9 cellular contexts compared by ENCODE assay signal in genomic region chr1:179121159-179121938, GRCh38. TPM values are rescaled to one million over a fixed set of nuclear protein-coding genes. Genes with fewer than 3 reads are reported as not detected.
A peak's percentile ranks its signal among the peaks of the same experiment; 100 is the strongest.
DNase-seq lines count a peak whose midpoint lies in the region; ATAC-seq, FAIRE-seq and TF ChIP-seq lines count a peak whose summit lies in the region.
"Had no signal": no experiment of that assay in that cellular context is flagged by ENCODE, and none has a peak within 500 bp of the region (broad histone marks: within the 10 kb centered on the region; RNA-seq: fewer than 3 reads in every experiment).

No MANE protein-coding gene starts in this region.

- peaks cover 13% of the 10 kb centered on the region for H3K36me3 ChIP-seq in CD4-positive, alpha-beta memory T cell (ENCODE audit: insufficient read depth, low read length)

- H3K4me3 Mint-ChIP-seq in CD4-positive, alpha-beta memory T cell: peak overlapping the region in 1 of 8 donors; percentile 48
- no peak overlapping the region for H3K4me3 Mint-ChIP-seq in nephron progenitor cell

- intact Hi-C loops in CD4-positive, alpha-beta memory T cell (cut with micrococcal nuclease): loop anchor here (1.0 to 2.0 kb wide), 3 partner anchors 43 to 248 kb away; no protein-coding TSS in a partner anchor

- peaks cover 29 to 33% of the 10 kb centered on the region in 2 donors for H3K36me3 Mint-ChIP-seq in CD4-positive, alpha-beta memory T cell
- peaks cover 48% of the 10 kb centered on the region for H3K36me3 Mint-ChIP-seq in nephron progenitor cell (ENCODE audit: low read depth)

- H3K4me1 ChIP-seq in CD4-positive, alpha-beta memory T cell (ENCODE audit: insufficient read depth, low read length): no peaks in the 10 kb centered on the region

- H3K27me3 ChIP-seq in CD4-positive, alpha-beta memory T cell (ENCODE audit: insufficient read depth, low read length): no peaks in the 10 kb centered on the region

- H3K4me3 ChIP-seq in CD4-positive, alpha-beta memory T cell (ENCODE audit: low read length in 2 of 2): no peak overlapping the region

- H3K27ac Mint-ChIP-seq in CD4-positive, alpha-beta memory T cell: peak overlapping the region in 1 of 7 donors; percentile 30
- no peak overlapping the region for H3K27ac Mint-ChIP-seq in nephron progenitor cell

- H3K27me3 Mint-ChIP-seq in CD4-positive, alpha-beta memory T cell: no peaks in the 10 kb centered on the region
- H3K27me3 Mint-ChIP-seq in nephron progenitor cell (ENCODE audit: low read depth, poor library complexity): no peaks in the 10 kb centered on the region

- peak; percentile 46 for TF ChIP-seq CTCF in nephron progenitor cell (IDR thresholded peaks at IDR 0.05)

- peaks cover 0 to 7% (median 0%) of the 10 kb centered on the region in 4 donors for H3K4me1 Mint-ChIP-seq in CD4-positive, alpha-beta memory T cell
- peaks cover 6% of the 10 kb centered on the region for H3K4me1 Mint-ChIP-seq in nephron progenitor cell

- POLR2A ChIA-PET in CD4-positive, alpha-beta memory T cell (lab: Charles Lee; ENCODE audit: partially characterized antibody): interaction anchor here (0.6 to 1.3 kb wide), 4 partner anchors 24 to 247 kb away, joined by 3 to 5 read pairs (median 4); partner anchors contain the start of gene AXDND1

- peak; percentile 37 for ATAC-seq in HG02798 (IDR thresholded peaks at IDR 0.05; ENCODE audit: poor library complexity, unreplicated experiment)
- ATAC-seq in HG03045 (IDR thresholded peaks at IDR 0.05; ENCODE audit: unreplicated experiment): no peak
- no peak for ATAC-seq in GM21360 (IDR thresholded peaks at IDR 0.05; ENCODE audit: unreplicated experiment)
- no peak for ATAC-seq in GM21717 (IDR thresholded peaks at IDR 0.05; ENCODE audit: unreplicated experiment)

- CTCF ChIA-PET in CD4-positive, alpha-beta memory T cell (lab: Charles Lee; ENCODE audit: partially characterized antibody): interaction anchor here (0.8 to 8.5 kb wide), 19 partner anchors 8 to 693 kb away, joined by 3 to 114 read pairs (median 7); partner anchors contain the start of genes AXDND1 and SOAT1

- DNase-seq in CD4-positive, alpha-beta memory T cell: peak; percentile 38 to 47 (median 45)
- peak; percentile 41 to 56 for DNase-seq in erythroblast (lab: John Stamatoyannopoulos, UW)
- DNase-seq in nephron progenitor cell: no peak

- no peak for TF ChIP-seq POLR2A in erythroblast (IDR thresholded peaks at IDR 0.05; ENCODE audit: low read length)

- H3K9me3 ChIP-seq in CD4-positive, alpha-beta memory T cell (ENCODE audit: control insufficient read depth in 1 of 2, low read length in 2 of 2): no peaks in the 10 kb centered on the region

- peak; percentile 92 for FAIRE-seq in TTC549 (lab: Jason Lieb, UNC)
- FAIRE-seq: islet of Langerhans had no signal

- H3K27ac ChIP-seq in CD4-positive, alpha-beta memory T cell (ENCODE audit: low read depth, low read length): no peak overlapping the region

- no peaks in the 10 kb centered on the region for H3K9me3 Mint-ChIP-seq in CD4-positive, alpha-beta memory T cell
- no peaks in the 10 kb centered on the region for H3K9me3 Mint-ChIP-seq in nephron progenitor cell

RNA-seq across cellular contexts. Expression of gene TOR3A, which starts 39.5 kb away (rescaled TPM):
- total RNA-seq in CD4-positive, alpha-beta memory T cell: 10 to 100 TPM; 25.4 to 27.3 TPM
- 10 to 100 TPM; 37.2 to 51.3 TPM for polyA plus RNA-seq in CD4-positive, alpha-beta memory T cell
